ENCODE assay signal across 7 cellular contexts in the genomic region with DNA sequence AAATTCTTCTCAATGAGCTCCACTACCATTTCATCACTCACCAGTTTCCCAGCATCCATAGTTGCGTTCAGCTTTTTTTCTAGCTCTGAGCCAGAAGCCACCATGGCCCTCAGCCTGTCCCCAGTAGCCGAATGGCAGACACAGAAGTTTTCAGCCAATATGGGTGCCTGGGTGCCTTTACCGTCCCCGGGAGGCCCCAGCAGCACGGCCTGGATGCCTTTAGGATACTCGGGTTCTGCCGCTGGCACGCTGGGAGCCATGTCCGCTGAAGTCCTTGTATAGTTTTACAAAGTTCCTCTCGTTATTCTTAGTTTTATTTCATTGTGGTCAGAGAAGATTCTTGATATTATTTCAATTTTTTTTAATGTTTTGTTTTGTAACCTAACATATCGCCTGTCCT.
"Had no signal": no experiment of that assay in that cellular context is flagged by ENCODE, and none has a peak within 500 bp of the region (broad histone marks: within the 10 kb centered on the region; RNA-seq: fewer than 3 reads in every experiment).

No MANE protein-coding gene starts in this region.

- FAIRE-seq: HepG2, HTR-8/SVneo had no signal

- ATAC-seq: HepG2 had no signal

- DNase-seq: IMR-90, KBM-7, KG1 had no signal

- H3K27ac ChIP-seq: HL-60, KMS-11 had no signal

- H3K9ac ChIP-seq: KMS-11 had no signal

- H3K4me2 ChIP-seq: KMS-11 had no signal
